Comparison of ENCODE assay signal across 8 cellular contexts in the genomic region with DNA sequence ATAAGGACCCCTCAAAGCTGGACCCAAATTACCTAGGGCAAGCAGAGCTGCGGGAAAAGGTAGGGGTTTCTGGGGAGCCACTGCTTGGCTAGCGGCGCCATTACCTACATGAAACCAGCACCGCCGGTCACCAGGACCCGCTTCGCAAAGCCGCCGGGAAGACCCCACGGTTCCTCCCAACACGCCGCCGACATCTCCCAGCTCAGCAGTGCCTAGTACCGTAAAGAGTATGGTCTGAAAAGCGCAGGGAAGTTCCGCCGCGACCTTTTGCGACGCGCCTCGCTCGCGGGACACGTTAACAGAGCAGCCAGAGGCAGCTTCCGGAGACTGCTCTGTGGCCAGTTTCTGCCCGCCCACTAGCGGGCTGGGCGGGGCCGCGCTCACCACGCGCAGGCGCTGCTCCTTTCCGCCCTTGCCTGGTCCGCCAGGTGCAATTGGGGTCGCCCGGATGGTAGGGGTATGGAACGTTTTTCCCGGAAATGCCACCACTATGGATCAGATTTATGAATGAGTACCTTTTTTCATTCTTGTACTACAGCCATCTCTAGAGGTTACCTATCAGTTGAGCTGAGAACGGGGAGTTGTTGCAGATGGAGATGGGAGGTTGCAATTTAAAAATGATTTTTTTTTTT. TPM values are rescaled to one million over a fixed set of nuclear protein-coding genes. Genes with fewer than 3 reads are reported as not detected.
DNase-seq lines count a peak whose midpoint lies in the region; ATAC-seq and TF ChIP-seq lines count a peak whose summit lies in the region.

A gene with protein sequence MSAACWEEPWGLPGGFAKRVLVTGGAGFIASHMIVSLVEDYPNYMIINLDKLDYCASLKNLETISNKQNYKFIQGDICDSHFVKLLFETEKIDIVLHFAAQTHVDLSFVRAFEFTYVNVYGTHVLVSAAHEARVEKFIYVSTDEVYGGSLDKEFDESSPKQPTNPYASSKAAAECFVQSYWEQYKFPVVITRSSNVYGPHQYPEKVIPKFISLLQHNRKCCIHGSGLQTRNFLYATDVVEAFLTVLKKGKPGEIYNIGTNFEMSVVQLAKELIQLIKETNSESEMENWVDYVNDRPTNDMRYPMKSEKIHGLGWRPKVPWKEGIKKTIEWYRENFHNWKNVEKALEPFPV (minus strand): TSS at position 210 of the 632 bp plus-strand sequence. CDS start 16 bp downstream, at position 194.

- TF ChIP-seq EP300 in transverse colon (IDR thresholded peaks at IDR 0.05; ENCODE audit: low read depth), result no peak

- peak; percentile 7 to 85 for TF ChIP-seq POLR2A in heart left ventricle (IDR thresholded peaks at IDR 0.05)
- peak; percentile 71 for TF ChIP-seq POLR2A in transverse colon (IDR thresholded peaks at IDR 0.05)

- peaks cover 0 to 28% (median 20%) of the 10 kb centered on the region in 9 donors for H3K36me3 ChIP-seq in heart left ventricle
- H3K36me3 ChIP-seq in transverse colon, result peaks cover 0 to 11% (median 0%) of the 10 kb centered on the region in 4 donors

- H3K4me3 ChIP-seq in heart left ventricle (peak within 1 kb of the TSS; percentile 45 to 98 (median 81)), transverse colon (peak within 1 kb of the TSS; percentile 77 to 91 (median 82))

- in situ Hi-C loops in GM13977 (cut with MboI; ENCODE audit: low pct_unique_long_range_greater_than_20kb, low sequenced_read_pairs, unreplicated experiment), result no loop called here
- in situ Hi-C loops in transverse colon (cut with MboI; ENCODE audit: low pct_ligation_motif_present in 1 of 4, low pct_unique_long_range_greater_than_20kb in 1 of 4, low sequenced_read_pairs in 3 of 4), result no loop called here

- DNase-seq in GM13977 (ENCODE audit: low spot score), result peak; percentile 89
- DNase-seq in NCI-H146 treated with DMSO at 0.1 percent for 48 hours (lab: John Stamatoyannopoulos, UW; ENCODE audit: unreplicated experiment), result peak; percentile 91
- peak; percentile 71 to 95 (median 81) for DNase-seq in T-helper 1 cell
- DNase-seq in heart left ventricle, result peak; percentile 91 to 95 (median 93)
- DNase-seq in pons (ENCODE audit: low spot score), result peak; percentile 86
- peak; percentile 95 for DNase-seq in transverse colon

- intact Hi-C loops in heart left ventricle (cut with DNase I) (loop anchor here in 4 of 10 donors (2.0 to 5.0 kb wide), 2 partner anchors 47 to 49 kb away; no protein-coding TSS in a partner anchor), transverse colon (cut with DNase I; ENCODE audit: low total_unique reads) (no loop called here)

- H3K27me3 ChIP-seq in heart left ventricle (no peaks in the 10 kb centered on the region), transverse colon (no peaks in the 10 kb centered on the region)

- H3K9me3 ChIP-seq in heart left ventricle (no peaks in the 10 kb centered on the region), transverse colon (no peaks in the 10 kb centered on the region)

- H3K27ac ChIP-seq in adipose tissue (ENCODE audit: low read depth, low read length), result no peak within 1 kb of the TSS
- peak within 1 kb of the TSS in 11 of 12 donors; percentile 45 to 90 (median 78) for H3K27ac ChIP-seq in heart left ventricle
- H3K27ac ChIP-seq in transverse colon, result peak within 1 kb of the TSS; percentile 85 to 90 (median 87)

- ATAC-seq in HG02870 (IDR thresholded peaks at IDR 0.05; ENCODE audit: unreplicated experiment), result peak; percentile 93
- ATAC-seq in heart left ventricle, result peak; percentile 97 to 100 (median 100)

- TF ChIP-seq CTCF in GM13977 (IDR thresholded peaks at IDR 0.05; ENCODE audit: extremely low read depth, insufficient read depth, missing control alignments) (no peak), heart left ventricle (IDR thresholded peaks at IDR 0.05) (peak in 7 of 12 donors; percentile 10 to 34 (median 16)), transverse colon (IDR thresholded peaks at IDR 0.05) (peak in 3 of 5 experiments; percentile 8 to 21 (median 20))

- H3K4me1 ChIP-seq in heart left ventricle (peaks cover 0 to 28% (median 14%) of the 10 kb centered on the region in 12 donors), transverse colon (peaks cover 14 to 24% (median 21%) of the 10 kb centered on the region in 4 donors)

- 0 to 1% (median 0%) methylated on average over 41 of the region's 41 CpGs for WGBS in adipose tissue, 3 donors
- 0 to 1% (median 1%) methylated on average over 26 to 41 of the region's 41 CpGs for WGBS in heart left ventricle, 4 donors
- 0% methylated on average over 1 to 41 of the region's 41 CpGs for WGBS in transverse colon (ENCODE audit: low coverage in 1 of 2), 2 donors

RNA-seq across cellular contexts. Expression of the gene that starts here (rescaled TPM):
- 10 to 100 TPM in 2 of 3 donors, 1 to 10 TPM in 1; 5.2 to 17.7 (median 11.1) TPM for polyA plus RNA-seq in adipose tissue
- 1 to 10 TPM; 3.2 to 6.7 (median 5.3) TPM for total RNA-seq in heart left ventricle
- 1 to 10 TPM; 3.7 to 4.3 TPM for polyA plus RNA-seq in heart left ventricle
- total RNA-seq in transverse colon, result 10 to 100 TPM in 2 of 4 donors, 1 to 10 TPM in 2; 3.0 to 20.2 (median 9.6) TPM
